ENCODE assay signal across 11 cellular contexts in genomic region chr15:60673156-60673555, GRCh38.
DNase-seq lines count a peak whose midpoint lies in the region; ATAC-seq and TF ChIP-seq lines count a peak whose summit lies in the region.
"Had no signal": no experiment of that assay in that cellular context is flagged by ENCODE, and none has a peak within 500 bp of the region (broad histone marks: within the 10 kb centered on the region; RNA-seq: fewer than 3 reads in every experiment).

No MANE protein-coding gene starts in this region.

- H3K36me3 ChIP-seq in psoas muscle (ENCODE audit: insufficient read depth in 1 of 2, low read depth in 1 of 2) = no peaks in the 10 kb centered on the region
- H3K36me3 ChIP-seq: BLaER1 had no signal

- H3K9me3 Mint-ChIP-seq in activated T-helper 17 cell treated with anti-CD3 and anti-CD28 coated beads, Interleukin-2, amount 50 U/mL, for 72 hours = no peaks in the 10 kb centered on the region
- H3K9me3 Mint-ChIP-seq: CD4-positive, alpha-beta T cell had no signal

- intact Hi-C loops in psoas muscle (cut with DNase I) = no loop called here

- peaks cover 29% of the 10 kb centered on the region for H3K4me1 Mint-ChIP-seq in activated T-helper 17 cell treated with anti-CD3 and anti-CD28 coated beads, Interleukin-2, amount 50 U/mL, for 72 hours

- H3K4me3 ChIP-seq in psoas muscle = peak overlapping the region; percentile 26
- H3K4me3 ChIP-seq: BLaER1 had no signal

- peaks cover 37% of the 10 kb centered on the region for H3K36me3 Mint-ChIP-seq in activated T-helper 17 cell treated with anti-CD3 and anti-CD28 coated beads, Interleukin-2, amount 50 U/mL, for 72 hours (ENCODE audit: low read depth)
- H3K36me3 Mint-ChIP-seq: IgD-negative memory B cell had no signal

- H3K27me3 Mint-ChIP-seq in activated T-helper 17 cell treated with anti-CD3 and anti-CD28 coated beads, Interleukin-2, amount 50 U/mL, for 72 hours = no peaks in the 10 kb centered on the region
- H3K27me3 Mint-ChIP-seq: CD4-positive, alpha-beta T cell had no signal

- no peaks in the 10 kb centered on the region for H3K27me3 ChIP-seq in psoas muscle (ENCODE audit: insufficient read depth in 3 of 3, low read length in 2 of 3)
- H3K27me3 ChIP-seq: BLaER1 had no signal

- peak; percentile 86 for DNase-seq in NCI-H82 treated with DMSO at 0.1 percent for 48 hours (lab: John Stamatoyannopoulos, UW; ENCODE audit: unreplicated experiment)
- DNase-seq in psoas muscle = no peak
- DNase-seq in germinal center (ENCODE audit: low spot score) = no peak
- no peak for DNase-seq in SIG-M5 treated with dmso at 0.1 percent for 504 hours (lab: John Stamatoyannopoulos, UW; ENCODE audit: unreplicated experiment)
- no peak for DNase-seq in HuH-7 (ENCODE audit: low spot score)
- DNase-seq in T-helper 2 cell = no peak
- DNase-seq: CD4-positive, alpha-beta T cell; NCI-H345 had no signal

- no peak for ATAC-seq in activated T-helper 17 cell treated with anti-CD3 and anti-CD28 coated beads, Interleukin-2, amount 50 U/mL, for 72 hours (replicated peaks)
- ATAC-seq in psoas muscle = peak; percentile 66 to 85 (median 84)

- TF ChIP-seq CTCF in psoas muscle (IDR thresholded peaks at IDR 0.05) = no peak

- no peak overlapping the region for H3K4me3 Mint-ChIP-seq in activated T-helper 17 cell treated with anti-CD3 and anti-CD28 coated beads, Interleukin-2, amount 50 U/mL, for 72 hours
- H3K4me3 Mint-ChIP-seq: CD4-positive, alpha-beta T cell; IgD-negative memory B cell had no signal

- 40 to 64% (median 48%) methylated on average over 3 of the region's 3 CpGs for WGBS in psoas muscle, 3 donors

- H3K9me3 ChIP-seq in psoas muscle = no peaks in the 10 kb centered on the region
- H3K9me3 ChIP-seq: BLaER1 had no signal

- peaks cover 39% of the 10 kb centered on the region for H3K4me1 ChIP-seq in psoas muscle

- H3K27ac Mint-ChIP-seq in activated T-helper 17 cell treated with anti-CD3 and anti-CD28 coated beads, Interleukin-2, amount 50 U/mL, for 72 hours = peak overlapping the region; percentile 93
- H3K27ac Mint-ChIP-seq: CD4-positive, alpha-beta T cell; IgD-negative memory B cell had no signal

- peak overlapping the region; percentile 80 for H3K27ac ChIP-seq in psoas muscle
- H3K27ac ChIP-seq: BLaER1 had no signal
